Comparison of ENCODE assay signal across 28 cellular contexts in the genomic region with DNA sequence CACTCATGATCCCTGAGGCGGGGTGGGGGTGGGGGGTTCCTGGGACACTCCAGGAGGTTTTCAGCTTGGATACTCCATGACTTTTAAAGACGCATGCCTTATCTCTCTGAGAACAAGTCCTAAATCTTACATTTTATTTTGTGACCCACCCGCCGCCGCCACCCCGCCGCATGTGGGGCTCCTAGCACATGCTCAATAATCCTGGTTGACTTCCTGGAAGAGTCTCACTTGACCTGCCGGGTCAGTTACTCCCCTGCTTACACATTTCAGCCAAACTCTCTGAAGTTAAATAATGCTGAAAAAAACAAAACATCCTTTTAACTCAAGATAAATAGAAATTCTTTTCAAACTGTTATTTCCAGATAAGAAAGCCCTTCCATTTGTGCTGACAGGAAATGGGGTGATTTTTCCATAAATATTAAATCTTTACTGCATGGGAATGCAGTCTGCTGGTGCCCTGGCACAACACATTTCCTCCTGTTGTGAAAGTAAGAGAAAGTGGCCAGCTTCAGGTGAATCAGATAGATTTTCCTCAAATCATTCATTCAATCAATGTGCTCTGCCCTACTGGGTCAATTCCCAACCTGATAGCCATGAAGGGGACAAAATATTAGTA.
"Had no signal": no experiment of that assay in that cellular context is flagged by ENCODE, and none has a peak within 500 bp of the region (broad histone marks: within the 10 kb centered on the region; RNA-seq: fewer than 3 reads in every experiment).

No MANE protein-coding gene starts in this region.

- H3K27ac Mint-ChIP-seq: activated CD4-positive, alpha-beta memory T cell treated with anti-CD3 and anti-CD28 coated beads, Interleukin-2, amount 10 ng/mL, durations not matched to agents 7 days and 5 days; activated naive CD8-positive, alpha-beta T cell treated with anti-CD3 and anti-CD28 coated beads, Interleukin-2, amount 10 ng/mL, durations not matched to agents 7 days and 5 days; activated T-helper 17 cell treated with anti-CD3 and anti-CD28 coated beads, Interleukin-2, amount 50 U/mL, for 72 hours; brain; dendritic cell treated with granulocyte-macrophage colony-stimulating factor and Interleukin-4, amounts not matched to agents 40 ng/mL and 50 ng/mL, for 4 days; WTC11 had no signal

- DNase-seq: activated CD4-positive, alpha-beta memory T cell treated with anti-CD3 and anti-CD28 coated beads, Interleukin-2, amount 10 ng/mL, durations not matched to agents 7 days and 5 days; activated CD4-positive, alpha-beta T cell treated with anti-CD3 and anti-CD28 coated beads for 1 hour; activated CD4-positive, alpha-beta T cell treated with anti-CD3 and anti-CD28 coated beads for 4 hours; activated CD4-positive, alpha-beta T cell treated with anti-CD3 and anti-CD28 coated beads, Interleukin-2, amount 10 ng/mL, durations not matched to agents 7 days and 5 days; activated CD4-positive, alpha-beta T cell treated with anti-CD3 and anti-CD28 coated beads, Interleukin-2, amount 50 U/mL, for 4 hours; activated effector memory CD4-positive, alpha-beta T cell treated with Interleukin-2 at 50 U/mL for 16 hours; activated gamma-delta T cell treated with Interleukin-2 at 50 U/mL for 16 hours; activated naive CD4-positive, alpha-beta T cell treated with Interleukin-2 at 50 U/mL for 16 hours; activated naive CD8-positive, alpha-beta T cell treated with anti-CD3 and anti-CD28 coated beads, Interleukin-2, amount 10 ng/mL, durations not matched to agents 7 days and 5 days; activated T-cell treated with anti-CD3 and anti-CD28 coated beads, Interleukin-2, amount 50 U/mL, for 4 hours; effector CD8-positive, alpha-beta T cell; erythroblast; head of caudate nucleus; T-helper 2 cell had no signal

- H3K9me3 Mint-ChIP-seq: activated CD4-positive, alpha-beta T cell treated with anti-CD3 and anti-CD28 coated beads, Interleukin-2, amount 10 ng/mL, durations not matched to agents 7 days and 5 days; activated naive CD4-positive, alpha-beta T cell treated with anti-CD3 and anti-CD28 coated beads, Interleukin-2, amount 50 U/mL, for 72 hours; activated naive CD8-positive, alpha-beta T cell treated with anti-CD3 and anti-CD28 coated beads, Interleukin-2, amount 10 ng/mL, durations not matched to agents 7 days and 5 days; activated T-cell treated with anti-CD3 and anti-CD28 coated beads, Interleukin-2, amount 50 U/mL, for 4 hours; activated T-helper 17 cell treated with anti-CD3 and anti-CD28 coated beads, Interleukin-2, amount 50 U/mL, for 72 hours; central memory CD8-positive, alpha-beta T cell; dendritic cell treated with granulocyte-macrophage colony-stimulating factor and Interleukin-4, amounts not matched to agents 40 ng/mL and 50 ng/mL, for 4 days had no signal

- H3K27ac ChIP-seq: ascending aorta, breast epithelium, cardiac muscle cell, coronary artery, esophagus muscularis mucosa, VCaP had no signal

- FAIRE-seq: frontal cortex, TTC549 had no signal

- H3K36me3 ChIP-seq: ascending aorta, breast epithelium had no signal

- H3K36me3 Mint-ChIP-seq: activated naive CD8-positive, alpha-beta T cell treated with anti-CD3 and anti-CD28 coated beads, Interleukin-2, amount 10 ng/mL, durations not matched to agents 7 days and 5 days had no signal

- H3K27me3 ChIP-seq: ascending aorta, breast epithelium, cardiac muscle cell, esophagus muscularis mucosa had no signal

- H3K27me3 Mint-ChIP-seq: activated CD4-positive, alpha-beta memory T cell treated with anti-CD3 and anti-CD28 coated beads, Interleukin-2, amount 10 ng/mL, durations not matched to agents 7 days and 5 days; activated CD4-positive, alpha-beta T cell treated with anti-CD3 and anti-CD28 coated beads, Interleukin-2, amount 10 ng/mL, durations not matched to agents 7 days and 5 days; activated naive CD8-positive, alpha-beta T cell treated with anti-CD3 and anti-CD28 coated beads, Interleukin-2, amount 10 ng/mL, durations not matched to agents 7 days and 5 days; activated T-helper 17 cell treated with anti-CD3 and anti-CD28 coated beads, Interleukin-2, amount 50 U/mL, for 72 hours; central memory CD8-positive, alpha-beta T cell had no signal

- H3K4me1 ChIP-seq: ascending aorta had no signal

- H3K9me3 ChIP-seq: ascending aorta, breast epithelium, esophagus muscularis mucosa had no signal

- H3K4me3 Mint-ChIP-seq: activated CD4-positive, alpha-beta memory T cell treated with anti-CD3 and anti-CD28 coated beads, Interleukin-2, amount 10 ng/mL, durations not matched to agents 7 days and 5 days; activated CD4-positive, alpha-beta T cell treated with anti-CD3 and anti-CD28 coated beads, Interleukin-2, amount 10 ng/mL, durations not matched to agents 7 days and 5 days; activated naive CD8-positive, alpha-beta T cell treated with anti-CD3 and anti-CD28 coated beads, Interleukin-2, amount 10 ng/mL, durations not matched to agents 7 days and 5 days; activated T-cell treated with anti-CD3 and anti-CD28 coated beads, Interleukin-2, amount 50 U/mL, for 4 hours; activated T-helper 17 cell treated with anti-CD3 and anti-CD28 coated beads, Interleukin-2, amount 50 U/mL, for 72 hours; brain; central memory CD8-positive, alpha-beta T cell; dendritic cell treated with granulocyte-macrophage colony-stimulating factor and Interleukin-4, amounts not matched to agents 40 ng/mL and 50 ng/mL, for 4 days; WTC11 had no signal

- H3K4me3 ChIP-seq: ascending aorta, breast epithelium, cardiac muscle cell, coronary artery, esophagus muscularis mucosa had no signal
